19 cellular contexts compared by ENCODE assay signal in genomic region chr15:53834214-53834613, GRCh38.
DNase-seq lines count a peak whose midpoint lies in the region; ATAC-seq and TF ChIP-seq lines count a peak whose summit lies in the region.
"Had no signal": no experiment of that assay in that cellular context is flagged by ENCODE, and none has a peak within 500 bp of the region (broad histone marks: within the 10 kb centered on the region; RNA-seq: fewer than 3 reads in every experiment).

No MANE protein-coding gene starts in this region.

- H4K91ac ChIP-seq in H9 (ENCODE audit: insufficient read length, low read depth, low read length), result no peak overlapping the region

- no peaks in the 10 kb centered on the region for H3K79me1 ChIP-seq in H9 (ENCODE audit: insufficient read depth, low read depth, low read length, poor library complexity, severe bottlenecking)

- no peak overlapping the region for H3K56ac ChIP-seq in H9 (ENCODE audit: insufficient read length, low read depth, low read length)

- H3K4me1 Mint-ChIP-seq in H9, result peaks cover 29 to 32% of the 10 kb centered on the region in 2 experiments
- H3K4me1 Mint-ChIP-seq: CD8-positive, alpha-beta memory T cell had no signal

- H2BK5ac ChIP-seq in H9 (ENCODE audit: insufficient read length, low read length), result no peak overlapping the region

- no peak for ATAC-seq in HG03045 (IDR thresholded peaks at IDR 0.05; ENCODE audit: unreplicated experiment)
- ATAC-seq: PC-3 had no signal

- H3K4me3 ChIP-seq in BE2C (ENCODE audit: low read depth, low read length), result no peak overlapping the region
- no peak overlapping the region for H3K4me3 ChIP-seq in breast epithelium
- H3K4me3 ChIP-seq: HAP-1, MG63 had no signal

- peak overlapping the region; percentile 29 for H2AFZ ChIP-seq in H9 (ENCODE audit: low read length)

- no peaks in the 10 kb centered on the region for H3K79me2 ChIP-seq in H9 (ENCODE audit: insufficient read depth, low read length)

- H4K8ac ChIP-seq in H9 (replicated peaks; ENCODE audit: insufficient read length, low read depth, low read length), result no peak overlapping the region

- TF ChIP-seq POLR2A in breast epithelium (IDR thresholded peaks at IDR 0.05), result no peak

- no CpG with 5 or more reads among the region's 2 CpGs for WGBS in H9 (ENCODE audit: extremely low coverage, insufficient read length, low lambda C conversion rate)

- no peak overlapping the region for H3K27ac Mint-ChIP-seq in H9
- H3K27ac Mint-ChIP-seq: CD8-positive, alpha-beta memory T cell had no signal

- H4K5ac ChIP-seq in H9 (ENCODE audit: insufficient read length, low read depth, low read length), result no peak overlapping the region

- no peaks in the 10 kb centered on the region for H3K9me3 Mint-ChIP-seq in H9

- TF ChIP-seq CTCF in BE2C (IDR thresholded peaks at IDR 0.05; ENCODE audit: low read depth, low read length), result no peak
- no peak for TF ChIP-seq CTCF in H9 (conservative IDR thresholded peaks at IDR 0.05)
- no peak for TF ChIP-seq CTCF in breast epithelium (IDR thresholded peaks at IDR 0.05)

- no peaks in the 10 kb centered on the region for H3K36me3 Mint-ChIP-seq in H9 (ENCODE audit: insufficient read depth in 1 of 3, low read depth in 3 of 3)
- H3K36me3 Mint-ChIP-seq: CD8-positive, alpha-beta memory T cell had no signal

- DNase-seq in BE2C (peak; percentile 61), H9 (no peak), cerebellum (ENCODE audit: low spot score) (peak; percentile 58), pons (ENCODE audit: low spot score) (peak; percentile 14), glomerular visceral epithelial cell (ENCODE audit: extremely low spot score) (no peak), breast epithelium (ENCODE audit: low spot score in 2 of 2) (no peak)
- DNase-seq: CD8-positive, alpha-beta memory T cell; GF-D8; Kasumi-1; MG63; NCI-H1105; NCI-H2081; NCI-H2171 treated with DMSO at 0.1 percent for 48 hours; NCI-H748 treated with DMSO at 0.1 percent for 48 hours; PC-3; RPMI8226; SIG-M5 had no signal

- no peaks in the 10 kb centered on the region for H4K20me1 ChIP-seq in H9 (ENCODE audit: control insufficient read depth, insufficient read depth, insufficient read length)

- H3K4me2 ChIP-seq in H9 (ENCODE audit: insufficient read depth, insufficient read length, low read length), result no peak overlapping the region

- no peak overlapping the region for H2BK12ac ChIP-seq in H9 (ENCODE audit: insufficient read length, low read depth, low read length)

- no peak overlapping the region for H3K4me3 Mint-ChIP-seq in H9
- H3K4me3 Mint-ChIP-seq: CD8-positive, alpha-beta memory T cell had no signal

- no peak overlapping the region for H3K18ac ChIP-seq in H9 (ENCODE audit: insufficient read length, low read depth, low read length)

- H3K27me3 Mint-ChIP-seq in H9 (ENCODE audit: low read depth), result no peaks in the 10 kb centered on the region
- H3K27me3 Mint-ChIP-seq: CD8-positive, alpha-beta memory T cell had no signal

- no peak overlapping the region for H3T11ph ChIP-seq in H9 (ENCODE audit: low read length)

- no peak overlapping the region for H2BK120ac ChIP-seq in H9 (ENCODE audit: low read depth, low read length, poor library complexity, severe bottlenecking)

- no peaks in the 10 kb centered on the region for H3K36me3 ChIP-seq in BE2C
- H3K36me3 ChIP-seq in breast epithelium, result no peaks in the 10 kb centered on the region
- H3K36me3 ChIP-seq: HAP-1, MG63 had no signal

- H3K27me3 ChIP-seq in BE2C, result no peaks in the 10 kb centered on the region
- H3K27me3 ChIP-seq in H9 (ENCODE audit: insufficient read depth, low read length), result no peaks in the 10 kb centered on the region
- H3K27me3 ChIP-seq in breast epithelium, result no peaks in the 10 kb centered on the region
- H3K27me3 ChIP-seq: MG63 had no signal

- peaks cover 63% of the 10 kb centered on the region for H3K4me1 ChIP-seq in BE2C
- H3K4me1 ChIP-seq in H9 (ENCODE audit: insufficient read depth, low read length), result peaks cover 2% of the 10 kb centered on the region; the same call in 1 of the 2 replicates
- no peaks in the 10 kb centered on the region for H3K4me1 ChIP-seq in breast epithelium
- H3K4me1 ChIP-seq: HAP-1 had no signal

- H3K23me2 ChIP-seq in H9 (ENCODE audit: insufficient read length, low read depth, low read length, poor library complexity, severe bottlenecking), result no peaks in the 10 kb centered on the region

- H3K27ac ChIP-seq in H9 (ENCODE audit: insufficient read length, low read depth, low read length) (no peak overlapping the region), breast epithelium (no peak overlapping the region)

- H3K9me3 ChIP-seq in BE2C, result no peaks in the 10 kb centered on the region
- no peaks in the 10 kb centered on the region for H3K9me3 ChIP-seq in H9 (ENCODE audit: control insufficient read depth, low read depth, low read length)
- no peaks in the 10 kb centered on the region for H3K9me3 ChIP-seq in breast epithelium
- H3K9me3 ChIP-seq: HAP-1, MG63 had no signal

- H3K14ac ChIP-seq in H9 (ENCODE audit: insufficient read depth, low read length), result no peak overlapping the region

- H3K9ac ChIP-seq in H9 (ENCODE audit: extremely low read depth, insufficient read length, low read length), result no peak overlapping the region

- H2AK5ac ChIP-seq in H9 (ENCODE audit: insufficient read length, low read length), result no peak overlapping the region

- no peak overlapping the region for H2BK20ac ChIP-seq in H9 (ENCODE audit: low read depth, low read length, poor library complexity, severe bottlenecking)

- no peak overlapping the region for H3K4ac ChIP-seq in H9 (ENCODE audit: low read depth, low read length)

- no peak overlapping the region for H3K23ac ChIP-seq in H9 (ENCODE audit: insufficient read length, low read depth, low read length)

- H2BK15ac ChIP-seq in H9 (ENCODE audit: low read depth, low read length), result no peak overlapping the region

- intact Hi-C loops in breast epithelium (cut with DNase I; ENCODE audit: low total_unique reads), result no loop called here

Comparison
In these comparisons a context has a peak if more than half of its experiments do, and no peak if none do; other contexts are left out.
1. DNase-seq: peak in BE2C (single experiment), cerebellum (single experiment) and pons (single experiment); none in H9 (single experiment), glomerular visceral epithelial cell (single experiment) and breast epithelium (0 of 2).